ENCODE assay signal across 8 cellular contexts in genomic region chr11:79413258-79413657, GRCh38. TPM values are rescaled to one million over a fixed set of nuclear protein-coding genes. Genes with fewer than 3 reads are reported as not detected.
DNase-seq lines count a peak whose midpoint lies in the region; ATAC-seq and TF ChIP-seq lines count a peak whose summit lies in the region.

No MANE protein-coding gene starts in this region.

- peaks cover 47% of the 10 kb centered on the region for H3K4me1 ChIP-seq in RWPE2 (ENCODE audit: insufficient read depth, poor library complexity, severe bottlenecking)

- DNase-seq in G401 (ENCODE audit: low spot score) = peak; percentile 28
- peak; percentile 69 for DNase-seq in RWPE2 (ENCODE audit: low spot score)
- DNase-seq in glomerular visceral epithelial cell (ENCODE audit: extremely low spot score) = peak; percentile 76
- peak; percentile 86 for DNase-seq in retinal pigment epithelial cell (ENCODE audit: low read depth)
- no peak for DNase-seq in stimulated activated CD4-positive, alpha-beta T cell treated with anti-CD3 and anti-CD28 coated beads, Interleukin-15, amount 100 ng/mL, for 24 hours
- no peak for DNase-seq in stimulated activated naive CD4-positive, alpha-beta T cell treated with Interleukin-2 at 50 U/mL for 16 hours (lab: John Stamatoyannopoulos, UW)
- no peak for DNase-seq in stimulated activated effector memory CD8-positive, alpha-beta T cell treated with anti-CD3 and anti-CD28 coated beads, Interleukin-12 subunit alpha, Interleukin-12 subunit beta, amount 100 ng/mL, for 72 hours (ENCODE audit: low spot score in 2 of 2)

- no peaks in the 10 kb centered on the region for H3K4me1 Mint-ChIP-seq in stimulated activated effector memory CD8-positive, alpha-beta T cell treated with anti-CD3 and anti-CD28 coated beads, Interleukin-12 subunit alpha, Interleukin-12 subunit beta, amount 100 ng/mL, for 72 hours

- H3K27ac Mint-ChIP-seq in stimulated activated effector memory CD8-positive, alpha-beta T cell treated with anti-CD3 and anti-CD28 coated beads, Interleukin-12 subunit alpha, Interleukin-12 subunit beta, amount 100 ng/mL, for 72 hours = no peak overlapping the region

- no peak overlapping the region for H3K4me3 ChIP-seq in RWPE2 (ENCODE audit: severe bottlenecking)
- H3K4me3 ChIP-seq in retinal pigment epithelial cell (ENCODE audit: low read length) = no peak overlapping the region

- H3K4me3 Mint-ChIP-seq in stimulated activated effector memory CD8-positive, alpha-beta T cell treated with anti-CD3 and anti-CD28 coated beads, Interleukin-12 subunit alpha, Interleukin-12 subunit beta, amount 100 ng/mL, for 72 hours = no peak overlapping the region

- H3K36me3 ChIP-seq in RWPE2 (ENCODE audit: low read depth) = no peaks in the 10 kb centered on the region

- no peaks in the 10 kb centered on the region for H3K36me3 Mint-ChIP-seq in stimulated activated effector memory CD8-positive, alpha-beta T cell treated with anti-CD3 and anti-CD28 coated beads, Interleukin-12 subunit alpha, Interleukin-12 subunit beta, amount 100 ng/mL, for 72 hours

- no peaks in the 10 kb centered on the region for H3K27me3 ChIP-seq in RWPE2 (ENCODE audit: insufficient read depth, poor library complexity, severe bottlenecking)

- peaks cover 11% of the 10 kb centered on the region for H3K9me3 Mint-ChIP-seq in stimulated activated effector memory CD8-positive, alpha-beta T cell treated with anti-CD3 and anti-CD28 coated beads, Interleukin-12 subunit alpha, Interleukin-12 subunit beta, amount 100 ng/mL, for 72 hours

- no peaks in the 10 kb centered on the region for H3K9me3 ChIP-seq in RWPE2 (ENCODE audit: severe bottlenecking)

- H3K27ac ChIP-seq in RWPE2 (ENCODE audit: poor library complexity, severe bottlenecking) = peak overlapping the region; percentile 96

- in situ Hi-C loops in G401 (cut with HindIII; ENCODE audit: low sequenced_read_pairs) = no loop called here

- TF ChIP-seq CTCF in RWPE2 (IDR thresholded peaks at IDR 0.05; ENCODE audit: poor library complexity, severe bottlenecking) (peak; percentile 6), retinal pigment epithelial cell (conservative IDR thresholded peaks at IDR 0.05; ENCODE audit: low read depth, low read length) (no peak)

- ATAC-seq in RWPE2 (ENCODE audit: low read depth) = peak; percentile 55
- ATAC-seq in HG02884 (IDR thresholded peaks at IDR 0.05; ENCODE audit: unreplicated experiment) = no peak
- ATAC-seq in stimulated activated effector memory CD8-positive, alpha-beta T cell treated with anti-CD3 and anti-CD28 coated beads, Interleukin-12 subunit alpha, Interleukin-12 subunit beta, amount 100 ng/mL, for 72 hours = no peak

RNA-seq across cellular contexts. Expression of gene TENM4, which starts 27.6 kb away (rescaled TPM):
- total RNA-seq in G401 (2014; rRNA removed; shearing (Covaris generic)) = 18.6 and 18.7 TPM in 2 replicates

Comparison
In these comparisons a context has a peak if more than half of its experiments do, and no peak if none do; other contexts are left out.
1. DNase-seq: peak in G401 (single experiment), RWPE2 (single experiment), glomerular visceral epithelial cell (single experiment) and retinal pigment epithelial cell (single experiment); none in stimulated activated CD4-positive, alpha-beta T cell treated with anti-CD3 and anti-CD28 coated beads, Interleukin-15, amount 100 ng/mL, for 24 hours (single experiment), stimulated activated naive CD4-positive, alpha-beta T cell treated with Interleukin-2 at 50 U/mL for 16 hours (single experiment) and stimulated activated effector memory CD8-positive, alpha-beta T cell treated with anti-CD3 and anti-CD28 coated beads, Interleukin-12 subunit alpha, Interleukin-12 subunit beta, amount 100 ng/mL, for 72 hours (0 of 2).